25 cellular contexts compared by ENCODE assay signal in the genomic region with DNA sequence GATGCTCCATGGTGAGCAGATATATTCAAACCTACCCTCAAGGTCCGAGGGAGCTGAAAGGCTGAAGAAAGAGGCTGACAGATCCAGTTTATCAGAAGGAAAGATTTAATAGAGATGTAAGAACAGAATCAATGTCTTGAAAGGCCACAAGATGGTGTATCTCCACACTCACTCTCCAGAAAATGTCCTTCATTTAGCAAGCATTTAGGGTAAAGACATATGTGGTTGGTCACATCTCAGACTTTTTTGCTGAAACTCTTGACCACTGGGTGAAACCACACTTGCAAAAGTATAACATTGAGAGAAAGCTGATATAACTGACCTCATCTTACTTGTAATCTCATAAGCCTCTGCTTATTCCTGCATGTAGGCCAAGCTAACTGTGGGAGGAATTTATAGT.
A peak's percentile ranks its signal among the peaks of the same experiment; 100 is the strongest.
DNase-seq lines count a peak whose midpoint lies in the region; FAIRE-seq and TF ChIP-seq lines count a peak whose summit lies in the region.
"Had no signal": no experiment of that assay in that cellular context is flagged by ENCODE, and none has a peak within 500 bp of the region (broad histone marks: within the 10 kb centered on the region; RNA-seq: fewer than 3 reads in every experiment).

No MANE protein-coding gene starts in this region.

- TF ChIP-seq CTCF in GM12873 (IDR thresholded peaks at IDR 0.05; ENCODE audit: insufficient read depth, low read depth, low read length, missing control alignments) (peak; percentile 6), kidney epithelial cell (IDR thresholded peaks at IDR 0.05; ENCODE audit: insufficient read depth, low read length, poor library complexity, severe bottlenecking) (peak; percentile 9), lower leg skin (IDR thresholded peaks at IDR 0.05) (no peak)

- DNase-seq in MV-4-11 (lab: John Stamatoyannopoulos, UW) (peak; percentile 45), adipocyte (ENCODE audit: low read depth) (peak; percentile 64), kidney epithelial cell (ENCODE audit: low read depth) (no peak), GM03348 (ENCODE audit: low spot score) (no peak), GM12892 (ENCODE audit: insufficient read length) (no peak), lower leg skin (ENCODE audit: low spot score in 2 of 2) (no peak), activated T-cell treated with anti-CD3 and anti-CD28 coated beads for 4 hours (no peak)
- DNase-seq: activated CD4-positive, alpha-beta T cell treated with anti-CD3 and anti-CD28 coated beads for 48 hours; activated T-cell treated with anti-CD3 and anti-CD28 coated beads, Interleukin-2, amount 50 U/mL, for 72 hours; aorta; caudate nucleus; DMS153; erythroblast; GF-D8; kidney glomerular epithelial cell; NCI-H1694; NCI-H2171 treated with DMSO at 0.1 percent for 48 hours; occipital lobe; spleen; stimulated activated CD4-positive, alpha-beta T cell treated with anti-CD3 and anti-CD28 coated beads, Interleukin-4, amount 100 ng/mL, for 1 hour; stimulated activated naive CD4-positive, alpha-beta T cell treated with Interleukin-2 at 50 U/mL for 16 hours had no signal

- H3K4me3 ChIP-seq in adipocyte (ENCODE audit: low read length) = no peak overlapping the region
- no peak overlapping the region for H3K4me3 ChIP-seq in kidney epithelial cell (ENCODE audit: low read depth, low read length)
- H3K4me3 ChIP-seq in lower leg skin (ENCODE audit: low read depth, poor library complexity, severe bottlenecking) = no peak overlapping the region
- H3K4me3 ChIP-seq: right atrium auricular region, SJCRH30, spleen had no signal

- H3K4me1 ChIP-seq in adipocyte (ENCODE audit: control insufficient read depth, insufficient read depth, low read length) = no peaks in the 10 kb centered on the region
- H3K4me1 ChIP-seq: right atrium auricular region, SJCRH30, spleen had no signal

- TF ChIP-seq POLR2A in GM12892 (IDR thresholded peaks at IDR 0.05; ENCODE audit: low read depth, low read length) = no peak
- TF ChIP-seq POLR2A in lower leg skin (IDR thresholded peaks at IDR 0.05) = no peak

- H3K9ac ChIP-seq in adipocyte (ENCODE audit: low read length) = no peak overlapping the region

- WGBS in lower leg skin, 2 donors = 66 to 69% methylated on average over 1 of the region's 1 CpG

- intact Hi-C loops in lower leg skin (cut with DNase I; ENCODE audit: low total_unique reads) = no loop called here

- no peak for FAIRE-seq in GM12892 (lab: Jason Lieb, UNC)
- FAIRE-seq: H54 had no signal

- H3K27me3 ChIP-seq in adipocyte (replicated peaks; ENCODE audit: control insufficient read depth, insufficient read depth, low read length) (no peaks in the 10 kb centered on the region), kidney epithelial cell (ENCODE audit: control insufficient read depth, insufficient read depth, low read length) (no peaks in the 10 kb centered on the region)
- H3K27me3 ChIP-seq: right atrium auricular region, SJCRH30, spleen had no signal

- H3K36me3 ChIP-seq in adipocyte (ENCODE audit: control insufficient read depth, insufficient read depth, low read length, severe bottlenecking) = no peaks in the 10 kb centered on the region
- no peaks in the 10 kb centered on the region for H3K36me3 ChIP-seq in kidney epithelial cell (ENCODE audit: control insufficient read depth, insufficient read depth, low read length)
- H3K36me3 ChIP-seq: right atrium auricular region, SJCRH30, spleen had no signal

- peaks cover 8% of the 10 kb centered on the region for H3K9me3 ChIP-seq in adipocyte (ENCODE audit: control insufficient read depth, low read length)
- H3K9me3 ChIP-seq: right atrium auricular region, SJCRH30 had no signal

Comparison
In these comparisons a context has a peak if more than half of its experiments do, and no peak if none do; other contexts are left out.
1. CTCF ChIP-seq: peak in GM12873 (single experiment) and kidney epithelial cell (single experiment); none in lower leg skin (0 of 3).
2. DNase-seq: peak in MV-4-11 (single experiment) and adipocyte (single experiment); none in kidney epithelial cell (single experiment), GM03348 (single experiment), GM12892 (single experiment), lower leg skin (0 of 2) and activated T-cell treated with anti-CD3 and anti-CD28 coated beads for 4 hours (single experiment).